ENCODE assay signal across 18 cellular contexts in genomic region chr7:101691822-101692384, GRCh38.
DNase-seq lines count a peak whose midpoint lies in the region; ATAC-seq, FAIRE-seq and TF ChIP-seq lines count a peak whose summit lies in the region.
"Had no signal": no experiment of that assay in that cellular context is flagged by ENCODE, and none has a peak within 500 bp of the region (broad histone marks: within the 10 kb centered on the region; RNA-seq: fewer than 3 reads in every experiment).

No MANE protein-coding gene starts in this region.

- POLR2A ChIA-PET in A549 (lab: Yijun Ruan, JAX): no interaction called here

- no peak overlapping the region for H3K18ac ChIP-seq in mesenchymal stem cell (ENCODE audit: low read depth in 1 of 2, low read length in 2 of 2)

- H2BK12ac ChIP-seq in mesenchymal stem cell (ENCODE audit: low read length in 2 of 2): no peak overlapping the region

- WGBS in A549 (ENCODE audit: missing lambda C conversion rate): 32% methylated on average over 12 of the region's 12 CpGs
- WGBS in mesenchymal stem cell: 31% methylated on average over 12 of the region's 12 CpGs

- H3K9ac ChIP-seq in mesenchymal stem cell (ENCODE audit: low read length): no peak overlapping the region

- TF ChIP-seq RAD21 in A549 (conservative IDR thresholded peaks at IDR 0.05 in 1 of 2, IDR thresholded peaks at IDR 0.05 in 1 of 2): 0 out of 5 replicates have a peak, but pooled peaks of 1 of the 2 experiments have one; percentile 16

- peak in 1 of 2 experiments; percentile 49 for DNase-seq in A549 (ENCODE audit: low read depth in 1 of 2, low spot score in 1 of 2)
- no peak for DNase-seq in GM13977 (ENCODE audit: low spot score)
- DNase-seq in UCSD-AML1 (lab: John Stamatoyannopoulos, UW; ENCODE audit: unreplicated experiment): peak; percentile 13
- no peak for DNase-seq in mesenchymal stem cell
- DNase-seq in GM19240 (ENCODE audit: insufficient read length, low spot score): no peak
- no peak for DNase-seq in T1000 (lab: John Stamatoyannopoulos, UW)
- no peak for DNase-seq in cortex of kidney (lab: John Stamatoyannopoulos, UW)
- DNase-seq: activated T-cell treated with anti-CD3 and anti-CD28 coated beads, Interleukin-2, amount 50 U/mL, for 4 hours; DMS79; effector CD8-positive, alpha-beta T cell; left cardiac atrium; NCI-H2029; NCI-H82; occipital lobe; uterus had no signal

- H3K36me3 ChIP-seq in mesenchymal stem cell (ENCODE audit: control insufficient read depth in 1 of 2, insufficient read depth in 2 of 2, low read depth in 1 of 2, low read length in 2 of 2): no peaks in the 10 kb centered on the region
- H3K36me3 ChIP-seq: gastroesophageal sphincter, SJSA1, uterus had no signal

- H3K4me1 ChIP-seq in A549 (peaks cover 20% of the 10 kb centered on the region), mesenchymal stem cell (ENCODE audit: control insufficient read depth, insufficient read depth, low read depth, low read length) (peaks cover 21% of the 10 kb centered on the region)

- no peak for TF ChIP-seq CTCF in A549 (IDR thresholded peaks at IDR 0.05)
- TF ChIP-seq CTCF in GM13977 (IDR thresholded peaks at IDR 0.05; ENCODE audit: extremely low read depth, insufficient read depth, missing control alignments): peak; percentile 17

- no peak for TF ChIP-seq EP300 in A549 (IDR thresholded peaks at IDR 0.05)

- no peak overlapping the region for H4K91ac ChIP-seq in mesenchymal stem cell (ENCODE audit: low read length)

- H3K23ac ChIP-seq in mesenchymal stem cell (ENCODE audit: low read length in 2 of 2): no peak overlapping the region

- H3K4ac ChIP-seq in mesenchymal stem cell (ENCODE audit: low read depth in 1 of 2, low read length in 2 of 2): no peak overlapping the region

- in situ Hi-C loops in GM13977 (cut with MboI; ENCODE audit: low pct_unique_long_range_greater_than_20kb, low sequenced_read_pairs, unreplicated experiment): no loop called here

- peak overlapping the region; percentile 4 for H2AK5ac ChIP-seq in mesenchymal stem cell (ENCODE audit: low read length, severe bottlenecking)

- H3K4me3 ChIP-seq in A549: no peak overlapping the region
- no peak overlapping the region for H3K4me3 ChIP-seq in mesenchymal stem cell (ENCODE audit: insufficient read depth in 1 of 2, low read depth in 1 of 2, low read length in 2 of 2)
- H3K4me3 ChIP-seq: gastroesophageal sphincter, SJSA1, uterus had no signal

- H2BK15ac ChIP-seq in mesenchymal stem cell (ENCODE audit: low read depth, poor library complexity, severe bottlenecking): no peak overlapping the region

- peak overlapping the region; percentile 28 to 57; a peak in 4 of 6 replicates for H3K27ac ChIP-seq in A549
- H3K27ac ChIP-seq in mesenchymal stem cell (ENCODE audit: low read length, poor library complexity, severe bottlenecking): peak overlapping the region; percentile 52
- H3K27ac ChIP-seq: gastroesophageal sphincter, SJSA1, uterus had no signal

- H3K27me3 ChIP-seq in mesenchymal stem cell (ENCODE audit: control insufficient read depth in 1 of 2, insufficient read depth in 1 of 2, low read length in 2 of 2): peaks cover 0 to 43% of the 10 kb centered on the region in 2 experiments
- H3K27me3 ChIP-seq: gastroesophageal sphincter, SJSA1, uterus had no signal

- no peaks in the 10 kb centered on the region for H3K79me1 ChIP-seq in mesenchymal stem cell (replicated peaks; ENCODE audit: low read length, poor library complexity, severe bottlenecking)

- no peak overlapping the region for H2BK5ac ChIP-seq in mesenchymal stem cell (ENCODE audit: low read depth, low read length, poor library complexity, severe bottlenecking)

- no peaks in the 10 kb centered on the region for H3K9me3 ChIP-seq in A549
- H3K9me3 ChIP-seq in mesenchymal stem cell (ENCODE audit: control insufficient read depth, low read length): no peaks in the 10 kb centered on the region
- H3K9me3 ChIP-seq: gastroesophageal sphincter, SJSA1, uterus had no signal

- FAIRE-seq in A549 (lab: Jason Lieb, UNC): no peak

- H2BK120ac ChIP-seq in mesenchymal stem cell (ENCODE audit: low read depth, low read length): no peak overlapping the region

- H3K14ac ChIP-seq in mesenchymal stem cell (ENCODE audit: low read length in 2 of 2): no peak overlapping the region

- H4K8ac ChIP-seq in mesenchymal stem cell (ENCODE audit: low read length): no peak overlapping the region

- CTCF ChIA-PET in A549 (lab: Yijun Ruan, JAX): interaction anchor here (1.2 to 1.6 kb wide), 2 partner anchors 113 to 123 kb away, joined by 3 to 5 read pairs; no protein-coding TSS in a partner anchor

- H2AFZ ChIP-seq in mesenchymal stem cell (ENCODE audit: low read depth, low read length): no peak overlapping the region

- no peak for TF ChIP-seq POLR2A in A549 (IDR thresholded peaks at IDR 0.05; ENCODE audit: low read length)

- peak overlapping the region; percentile 62 for H3K4me2 ChIP-seq in A549
- no peak overlapping the region for H3K4me2 ChIP-seq in mesenchymal stem cell (ENCODE audit: low read length, poor library complexity, severe bottlenecking)

- ATAC-seq in A549 (no peak), HG02885 (IDR thresholded peaks at IDR 0.05; ENCODE audit: poor library complexity, unreplicated experiment) (no peak)
- ATAC-seq: activated T-cell treated with anti-CD3 and anti-CD28 coated beads, Interleukin-2, amount 50 U/mL, for 4 hours; gastroesophageal sphincter; left cardiac atrium had no signal

TF ChIP-seq in A549, 52 proteins besides CTCF, POLR2A, EP300 and RAD21:
- TF ChIP-seq BHLHE40 (IDR thresholded peaks at IDR 0.05; ENCODE audit: low read depth, low read length): no peak
- TF ChIP-seq ELK1 (IDR thresholded peaks at IDR 0.05; ENCODE audit: low read depth, low read length): no peak
- no peak for TF ChIP-seq EHMT2 (IDR thresholded peaks at IDR 0.05; ENCODE audit: low read depth)
- TF ChIP-seq FOXS1 (CRISPR knock-in tag; IDR thresholded peaks at IDR 0.05): no peak
- no peak for TF ChIP-seq KDM5A (IDR thresholded peaks at IDR 0.05)
- no peak for TF ChIP-seq E2F6 (IDR thresholded peaks at IDR 0.05; ENCODE audit: borderline replicate concordance, low read depth)
- TF ChIP-seq RARB (CRISPR knock-in tag; IDR thresholded peaks at IDR 0.05): no peak
- no peak for TF ChIP-seq HOXB5 (CRISPR knock-in tag; IDR thresholded peaks at IDR 0.05)
- TF ChIP-seq HEYL (CRISPR knock-in tag; IDR thresholded peaks at IDR 0.05): no peak
- no peak for TF ChIP-seq JUNB (IDR thresholded peaks at IDR 0.05)
- TF ChIP-seq HDAC2 (IDR thresholded peaks at IDR 0.05): no peak
- no peak for TF ChIP-seq SREBF2 (IDR thresholded peaks at IDR 0.05)
- TF ChIP-seq, protein P1, sequence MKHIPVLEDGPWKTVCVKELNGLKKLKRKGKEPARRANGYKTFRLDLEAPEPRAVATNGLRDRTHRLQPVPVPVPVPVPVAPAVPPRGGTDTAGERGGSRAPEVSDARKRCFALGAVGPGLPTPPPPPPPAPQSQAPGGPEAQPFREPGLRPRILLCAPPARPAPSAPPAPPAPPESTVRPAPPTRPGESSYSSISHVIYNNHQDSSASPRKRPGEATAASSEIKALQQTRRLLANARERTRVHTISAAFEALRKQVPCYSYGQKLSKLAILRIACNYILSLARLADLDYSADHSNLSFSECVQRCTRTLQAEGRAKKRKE (CRISPR knock-in tag; IDR thresholded peaks at IDR 0.05; ENCODE audit: low read depth): no peak
- no peak for TF ChIP-seq MAFK (IDR thresholded peaks at IDR 0.05; ENCODE audit: partially characterized antibody)
- no peak for TF ChIP-seq CHD2 (IDR thresholded peaks at IDR 0.05; ENCODE audit: low read length, partially characterized antibody)
- no peak for TF ChIP-seq FOSL2 (IDR thresholded peaks at IDR 0.05)
- TF ChIP-seq FOSL2 (CRISPR knock-in tag; IDR thresholded peaks at IDR 0.05): no peak
- TF ChIP-seq ESRRA (IDR thresholded peaks at IDR 0.05; ENCODE audit: borderline replicate concordance, low read length): no peak
- TF ChIP-seq MYC (IDR thresholded peaks at IDR 0.05; ENCODE audit: borderline replicate concordance, low read length): no peak
